ENCODE assay signal across 18 cellular contexts in genomic region chr13:71079638-71080037, GRCh38.
A peak's percentile ranks its signal among the peaks of the same experiment; 100 is the strongest.
DNase-seq lines count a peak whose midpoint lies in the region; ATAC-seq and TF ChIP-seq lines count a peak whose summit lies in the region.
"Had no signal": no experiment of that assay in that cellular context is flagged by ENCODE, and none has a peak within 500 bp of the region (broad histone marks: within the 10 kb centered on the region; RNA-seq: fewer than 3 reads in every experiment).

No MANE protein-coding gene starts in this region.

- H3K9me3 Mint-ChIP-seq in glutamatergic neuron (ENCODE audit: unreplicated experiment) = no peaks in the 10 kb centered on the region

- H3F3A ChIP-seq in GM23248 (ENCODE audit: insufficient read depth) = no peaks in the 10 kb centered on the region

- TF ChIP-seq CTCF in astrocyte of the cerebellum (IDR thresholded peaks at IDR 0.05; ENCODE audit: low read depth, low read length, missing control alignments) = no peak
- no peak for TF ChIP-seq CTCF in glutamatergic neuron (IDR thresholded peaks at IDR 0.05; ENCODE audit: partially characterized antibody, unreplicated experiment)
- no peak for TF ChIP-seq CTCF in suprapubic skin (IDR thresholded peaks at IDR 0.05)

- H3K36me3 Mint-ChIP-seq in glutamatergic neuron (ENCODE audit: unreplicated experiment) = no peaks in the 10 kb centered on the region

- H3K27me3 Mint-ChIP-seq in glutamatergic neuron (ENCODE audit: unreplicated experiment) = peaks cover 2% of the 10 kb centered on the region
- H3K27me3 Mint-ChIP-seq: B cell had no signal

- no peaks in the 10 kb centered on the region for H3K27me3 ChIP-seq in GM23248 (replicated peaks; ENCODE audit: insufficient read depth)
- no peaks in the 10 kb centered on the region for H3K27me3 ChIP-seq in suprapubic skin

- no peaks in the 10 kb centered on the region for H3K9me2 ChIP-seq in GM23248 (ENCODE audit: insufficient read depth)

- peak; percentile 58 for ATAC-seq in GM18867 (IDR thresholded peaks at IDR 0.05; ENCODE audit: unreplicated experiment)
- ATAC-seq: HepG2, Panc1 had no signal

- no peak overlapping the region for H3K4me2 ChIP-seq in GM23248 (ENCODE audit: unreplicated experiment)

- H4K20me1 ChIP-seq in GM23248 (ENCODE audit: insufficient read depth) = no peaks in the 10 kb centered on the region

- H3K9me3 ChIP-seq in GM23248 (ENCODE audit: low read depth) (no peaks in the 10 kb centered on the region), suprapubic skin (peaks cover 3% of the 10 kb centered on the region)

- no peaks in the 10 kb centered on the region for H3K36me3 ChIP-seq in GM23248 (ENCODE audit: low read depth)
- H3K36me3 ChIP-seq in suprapubic skin = no peaks in the 10 kb centered on the region

- DNase-seq in NCI-H446 (lab: John Stamatoyannopoulos, UW) (peak; percentile 28 to 58), astrocyte of the cerebellum (ENCODE audit: low read depth) (peak; percentile 13), glutamatergic neuron (no peak), GM23248 (no peak), NCI-H510A (lab: John Stamatoyannopoulos, UW) (no peak), NCI-H128 (lab: John Stamatoyannopoulos, UW; ENCODE audit: unreplicated experiment) (no peak), suprapubic skin (ENCODE audit: low spot score in 2 of 2) (no peak)
- DNase-seq: DMS79 treated with DMSO at 0.1 percent for 48 hours, HCEC 1CT, KBM-7, NCI-H1105, NCI-H1694 treated with DMSO at 0.1 percent for 48 hours, NCI-H2227 treated with DMSO at 0.1 percent for 48 hours, NCI-H526 treated with DMSO at 0.1 percent for 48 hours had no signal

- in situ Hi-C loops in astrocyte of the cerebellum (cut with HindIII; ENCODE audit: low sequenced_read_pairs) = no loop called here
- in situ Hi-C loops in GM23248 (cut with MboI) = no loop called here

- H3K4me3 ChIP-seq in astrocyte of the cerebellum (ENCODE audit: low read depth, low read length) = no peak overlapping the region
- no peak overlapping the region for H3K4me3 ChIP-seq in GM23248
- no peak overlapping the region for H3K4me3 ChIP-seq in suprapubic skin

- H3K27ac ChIP-seq in GM23248 = no peak overlapping the region
- H3K27ac ChIP-seq in suprapubic skin = no peak overlapping the region

- H3K4me3 Mint-ChIP-seq in glutamatergic neuron (ENCODE audit: unreplicated experiment) = no peak overlapping the region
- H3K4me3 Mint-ChIP-seq: B cell had no signal

- H3K27ac Mint-ChIP-seq in glutamatergic neuron (ENCODE audit: unreplicated experiment) = peak overlapping the region; percentile 44
- H3K27ac Mint-ChIP-seq: B cell had no signal

- H2AFZ ChIP-seq in GM23248 = no peak overlapping the region

- H3K79me2 ChIP-seq in GM23248 (ENCODE audit: insufficient read depth) = no peaks in the 10 kb centered on the region

- no peak for TF ChIP-seq EP300 in suprapubic skin (IDR thresholded peaks at IDR 0.05)

- H3K4me1 ChIP-seq in GM23248 (ENCODE audit: insufficient read depth) = no peaks in the 10 kb centered on the region
- no peaks in the 10 kb centered on the region for H3K4me1 ChIP-seq in suprapubic skin

- no peak overlapping the region for H3K9ac ChIP-seq in GM23248

- H3K4me1 Mint-ChIP-seq in glutamatergic neuron (ENCODE audit: low read depth, unreplicated experiment) = peaks cover 23% of the 10 kb centered on the region
- H3K4me1 Mint-ChIP-seq: B cell had no signal

- TF ChIP-seq POLR2A in suprapubic skin (IDR thresholded peaks at IDR 0.05) = no peak

Comparison
In these comparisons a context has a peak if more than half of its experiments do, and no peak if none do; other contexts are left out.
1. DNase-seq: peak in NCI-H446 (2 of 2) and astrocyte of the cerebellum (single experiment); none in glutamatergic neuron (single experiment), GM23248 (single experiment), NCI-H510A (single experiment), NCI-H128 (single experiment) and suprapubic skin (0 of 2).